9 cellular contexts compared by ENCODE assay signal in genomic region chr7:36686499-36686898, GRCh38. TPM values are rescaled to one million over a fixed set of nuclear protein-coding genes. Genes with fewer than 3 reads are reported as not detected.
DNase-seq lines count a peak whose midpoint lies in the region; ATAC-seq lines count a peak whose summit lies in the region.
"Had no signal": no experiment of that assay in that cellular context is flagged by ENCODE, and none has a peak within 500 bp of the region (broad histone marks: within the 10 kb centered on the region; RNA-seq: fewer than 3 reads in every experiment).

No MANE protein-coding gene starts in this region.

- peaks cover 66% of the 10 kb centered on the region for H3K4me1 Mint-ChIP-seq in activated CD8-positive, alpha-beta T cell treated with anti-CD3 and anti-CD28 coated beads, Interleukin-2, amount 10 ng/mL, durations not matched to agents 7 days and 5 days (ENCODE audit: low read depth)

- peak overlapping the region; percentile 61 for H3K27ac ChIP-seq in epithelial cell of prostate
- H3K27ac ChIP-seq: parathyroid adenoma had no signal

- peak; percentile 87 for ATAC-seq in activated CD8-positive, alpha-beta T cell treated with anti-CD3 and anti-CD28 coated beads, Interleukin-2, amount 10 ng/mL, durations not matched to agents 7 days and 5 days
- ATAC-seq in GM21619 (IDR thresholded peaks at IDR 0.05; ENCODE audit: unreplicated experiment) = no peak

- H3K27ac Mint-ChIP-seq in activated CD8-positive, alpha-beta T cell treated with anti-CD3 and anti-CD28 coated beads, Interleukin-2, amount 10 ng/mL, durations not matched to agents 7 days and 5 days = peak overlapping the region; percentile 90

- CTCF ChIA-PET in activated CD8-positive, alpha-beta T cell treated with anti-CD3 and anti-CD28 coated beads, Interleukin-2, amount 10 ng/mL, durations not matched to agents 7 days and 5 days (lab: Charles Lee) = interaction anchor here (0.7 to 1.3 kb wide), 7 partner anchors 8 to 495 kb away, joined by 3 to 5 read pairs (median 3); partner anchors contain the start of gene AOAH

- peaks cover 33% of the 10 kb centered on the region for H3K36me3 Mint-ChIP-seq in activated CD8-positive, alpha-beta T cell treated with anti-CD3 and anti-CD28 coated beads, Interleukin-2, amount 10 ng/mL, durations not matched to agents 7 days and 5 days (ENCODE audit: low read depth)

- no peaks in the 10 kb centered on the region for H3K27me3 Mint-ChIP-seq in activated CD8-positive, alpha-beta T cell treated with anti-CD3 and anti-CD28 coated beads, Interleukin-2, amount 10 ng/mL, durations not matched to agents 7 days and 5 days (ENCODE audit: low read depth)

- H3K4me3 Mint-ChIP-seq in activated CD8-positive, alpha-beta T cell treated with anti-CD3 and anti-CD28 coated beads, Interleukin-2, amount 10 ng/mL, durations not matched to agents 7 days and 5 days = no peak overlapping the region

- POLR2A ChIA-PET in activated CD8-positive, alpha-beta T cell treated with anti-CD3 and anti-CD28 coated beads, Interleukin-2, amount 10 ng/mL, durations not matched to agents 7 days and 5 days (lab: Charles Lee) = interaction anchor here (1.2 kb wide), 1 partner anchor 9 kb away, joined by 3 read pairs; no protein-coding TSS in a partner anchor

- no peaks in the 10 kb centered on the region for H3K9me3 Mint-ChIP-seq in activated CD8-positive, alpha-beta T cell treated with anti-CD3 and anti-CD28 coated beads, Interleukin-2, amount 10 ng/mL, durations not matched to agents 7 days and 5 days (ENCODE audit: insufficient read depth)

- DNase-seq in HT1080 (ENCODE audit: low read depth) (peak; percentile 91), epithelial cell of prostate (ENCODE audit: low read depth, low spot score) (peak; percentile 59), NCI-H1436 treated with DMSO at 0.1 percent for 48 hours (lab: John Stamatoyannopoulos, UW) (no peak), NCI-H446 treated with DMSO at 0.1 percent for 48 hours (lab: John Stamatoyannopoulos, UW) (no peak), DMS153 (lab: John Stamatoyannopoulos, UW) (no peak)
- DNase-seq in activated CD8-positive, alpha-beta T cell treated with anti-CD3 and anti-CD28 coated beads, Interleukin-2, amount 10 ng/mL, durations not matched to agents 7 days and 5 days = peak; percentile 53
- peak; percentile 31 for DNase-seq in stimulated activated CD8-positive, alpha-beta memory T cell treated with anti-CD3 and anti-CD28 coated beads, Interleukin-12 subunit alpha, Interleukin-12 subunit beta, amount 100 ng/mL, for 4 hours (ENCODE audit: low read depth)

RNA-seq across cellular contexts. Expression of gene AOAH, which starts 37.8 kb away (rescaled TPM):
- 0.79 and 1.4 TPM in 2 replicates for total RNA-seq in HT1080 (2014; rRNA removed; shearing (Covaris generic))
- 4.6 and 7.6 TPM in 2 replicates for polyA plus RNA-seq in HT1080 (2015; cell fraction: cytosol; rRNA removed)
- 6.5 and 8.0 TPM in 2 replicates for polyA plus RNA-seq in HT1080 (2015; cell fraction: nucleus; rRNA removed)
- 10 to 100 TPM; 17.7 to 18.0 TPM for total RNA-seq in activated CD8-positive, alpha-beta T cell treated with anti-CD3 and anti-CD28 coated beads, Interleukin-2, amount 10 ng/mL, durations not matched to agents 7 days and 5 days

Comparison
In these comparisons a context has a peak if more than half of its experiments do, and no peak if none do; other contexts are left out.
1. DNase-seq: peak in HT1080 (single experiment), activated CD8-positive, alpha-beta T cell treated with anti-CD3 and anti-CD28 coated beads, Interleukin-2, amount 10 ng/mL, durations not matched to agents 7 days and 5 days (single experiment), epithelial cell of prostate (single experiment) and stimulated activated CD8-positive, alpha-beta memory T cell treated with anti-CD3 and anti-CD28 coated beads, Interleukin-12 subunit alpha, Interleukin-12 subunit beta, amount 100 ng/mL, for 4 hours (single experiment); none in NCI-H1436 treated with DMSO at 0.1 percent for 48 hours (single experiment), NCI-H446 treated with DMSO at 0.1 percent for 48 hours (single experiment) and DMS153 (single experiment).